1 cellular context compared by ENCODE assay signal in the genomic region with DNA sequence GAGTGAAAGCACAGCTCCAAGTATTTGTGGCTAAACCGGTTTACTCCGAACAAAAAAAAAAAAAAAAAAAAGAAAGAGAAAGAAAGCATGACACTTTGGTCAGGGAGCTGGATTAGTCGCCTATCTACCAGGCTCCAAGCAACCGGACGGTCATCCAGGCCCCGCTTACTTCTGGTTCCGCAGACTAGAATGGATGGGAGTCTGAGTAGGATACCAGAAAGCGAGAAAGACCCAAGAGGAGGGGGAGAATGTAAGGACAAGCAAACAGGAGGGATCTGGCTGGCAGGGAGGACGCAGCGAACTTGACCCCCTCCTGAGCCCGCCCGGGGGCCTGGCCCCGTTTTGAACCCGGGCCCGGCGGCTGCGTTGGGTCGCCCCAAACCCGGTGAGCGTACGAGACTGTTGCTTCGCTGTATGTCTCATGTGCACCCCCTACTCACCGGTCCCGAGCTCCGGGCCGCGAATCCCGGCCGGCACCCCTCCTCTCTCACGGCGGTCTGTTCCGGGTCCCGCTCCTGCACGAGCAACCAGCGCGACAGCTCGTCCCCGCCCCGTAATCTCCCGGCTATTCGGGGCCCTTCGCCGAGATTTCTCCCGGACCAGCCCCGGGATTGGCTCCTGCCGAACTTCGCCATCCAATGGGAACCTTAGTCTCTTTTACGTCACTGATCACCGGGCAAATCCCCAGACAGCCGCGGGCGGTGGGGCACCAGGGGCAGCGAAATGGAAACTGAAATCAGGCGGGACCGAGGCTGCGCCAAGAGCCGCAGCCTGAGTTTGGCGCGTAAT.
TF ChIP-seq lines count a peak whose summit lies in the region.

Gene TRIM26, minus strand, starts transcription at position 542 of the 789 bp plus-strand sequence. CDS start 14,303 bp downstream, outside the sequence.

TF ChIP-seq in HepG2, 621 proteins besides CTCF, POLR2A, EP300 and RAD21 (continued from another document and continues in another):
- peak; percentile 82 for TF ChIP-seq MAX (IDR thresholded peaks at IDR 0.05)
- no peak; the same call in 1 of the 2 replicates for TF ChIP-seq ZNF317 (CRISPR knock-in tag; IDR thresholded peaks at IDR 0.05)
- no peak for TF ChIP-seq TBP (CRISPR knock-in tag; IDR thresholded peaks at IDR 0.05)
- no peak for TF ChIP-seq GLMP (CRISPR knock-in tag; IDR thresholded peaks at IDR 0.05; ENCODE audit: borderline replicate concordance)
- no peak for TF ChIP-seq PAWR (CRISPR knock-in tag; IDR thresholded peaks at IDR 0.05; ENCODE audit: borderline replicate concordance)
- no peak for TF ChIP-seq CEBPG (CRISPR knock-in tag; IDR thresholded peaks at IDR 0.05)
- no peak for TF ChIP-seq CBX2 (IDR thresholded peaks at IDR 0.05; ENCODE audit: low read depth, low read length)
- TF ChIP-seq CBX2 (CRISPR knock-in tag; IDR thresholded peaks at IDR 0.05; ENCODE audit: low read depth): no peak
- TF ChIP-seq, protein P1, sequence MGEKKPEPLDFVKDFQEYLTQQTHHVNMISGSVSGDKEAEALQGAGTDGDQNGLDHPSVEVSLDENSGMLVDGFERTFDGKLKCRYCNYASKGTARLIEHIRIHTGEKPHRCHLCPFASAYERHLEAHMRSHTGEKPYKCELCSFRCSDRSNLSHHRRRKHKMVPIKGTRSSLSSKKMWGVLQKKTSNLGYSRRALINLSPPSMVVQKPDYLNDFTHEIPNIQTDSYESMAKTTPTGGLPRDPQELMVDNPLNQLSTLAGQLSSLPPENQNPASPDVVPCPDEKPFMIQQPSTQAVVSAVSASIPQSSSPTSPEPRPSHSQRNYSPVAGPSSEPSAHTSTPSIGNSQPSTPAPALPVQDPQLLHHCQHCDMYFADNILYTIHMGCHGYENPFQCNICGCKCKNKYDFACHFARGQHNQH (CRISPR knock-in tag; IDR thresholded peaks at IDR 0.05): no peak
- TF ChIP-seq, protein P2, sequence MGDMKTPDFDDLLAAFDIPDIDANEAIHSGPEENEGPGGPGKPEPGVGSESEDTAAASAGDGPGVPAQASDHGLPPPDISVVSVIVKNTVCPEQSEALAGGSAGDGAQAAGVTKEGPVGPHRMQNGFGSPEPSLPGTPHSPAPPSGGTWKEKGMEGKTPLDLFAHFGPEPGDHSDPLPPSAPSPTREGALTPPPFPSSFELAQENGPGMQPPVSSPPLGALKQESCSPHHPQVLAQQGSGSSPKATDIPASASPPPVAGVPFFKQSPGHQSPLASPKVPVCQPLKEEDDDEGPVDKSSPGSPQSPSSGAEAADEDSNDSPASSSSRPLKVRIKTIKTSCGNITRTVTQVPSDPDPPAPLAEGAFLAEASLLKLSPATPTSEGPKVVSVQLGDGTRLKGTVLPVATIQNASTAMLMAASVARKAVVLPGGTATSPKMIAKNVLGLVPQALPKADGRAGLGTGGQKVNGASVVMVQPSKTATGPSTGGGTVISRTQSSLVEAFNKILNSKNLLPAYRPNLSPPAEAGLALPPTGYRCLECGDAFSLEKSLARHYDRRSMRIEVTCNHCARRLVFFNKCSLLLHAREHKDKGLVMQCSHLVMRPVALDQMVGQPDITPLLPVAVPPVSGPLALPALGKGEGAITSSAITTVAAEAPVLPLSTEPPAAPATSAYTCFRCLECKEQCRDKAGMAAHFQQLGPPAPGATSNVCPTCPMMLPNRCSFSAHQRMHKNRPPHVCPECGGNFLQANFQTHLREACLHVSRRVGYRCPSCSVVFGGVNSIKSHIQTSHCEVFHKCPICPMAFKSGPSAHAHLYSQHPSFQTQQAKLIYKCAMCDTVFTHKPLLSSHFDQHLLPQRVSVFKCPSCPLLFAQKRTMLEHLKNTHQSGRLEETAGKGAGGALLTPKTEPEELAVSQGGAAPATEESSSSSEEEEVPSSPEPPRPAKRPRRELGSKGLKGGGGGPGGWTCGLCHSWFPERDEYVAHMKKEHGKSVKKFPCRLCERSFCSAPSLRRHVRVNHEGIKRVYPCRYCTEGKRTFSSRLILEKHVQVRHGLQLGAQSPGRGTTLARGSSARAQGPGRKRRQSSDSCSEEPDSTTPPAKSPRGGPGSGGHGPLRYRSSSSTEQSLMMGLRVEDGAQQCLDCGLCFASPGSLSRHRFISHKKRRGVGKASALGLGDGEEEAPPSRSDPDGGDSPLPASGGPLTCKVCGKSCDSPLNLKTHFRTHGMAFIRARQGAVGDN (CRISPR knock-in tag; IDR thresholded peaks at IDR 0.05): peak; percentile 57; the same call in 1 of the 2 replicates
- TF ChIP-seq ZNF790 (CRISPR knock-in tag; IDR thresholded peaks at IDR 0.05; ENCODE audit: borderline replicate concordance): peak; percentile 45; the same call in 1 of the 2 replicates
- TF ChIP-seq, protein P3, sequence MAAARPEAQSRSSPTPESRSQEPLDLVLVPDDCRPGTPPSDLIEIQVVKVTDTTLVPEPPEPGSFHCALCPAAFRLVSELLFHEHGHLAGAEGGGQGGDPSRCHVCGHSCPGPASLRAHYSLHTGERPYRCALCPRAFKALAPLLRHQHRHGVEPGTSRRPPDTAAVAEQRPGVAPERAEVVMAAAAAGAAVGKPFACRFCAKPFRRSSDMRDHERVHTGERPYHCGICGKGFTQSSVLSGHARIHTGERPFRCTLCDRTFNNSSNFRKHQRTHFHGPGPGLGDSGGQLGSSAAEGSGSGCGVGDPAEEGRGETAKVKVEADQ (CRISPR knock-in tag; IDR thresholded peaks at IDR 0.05; ENCODE audit: borderline replicate concordance): peak; percentile 78; the same call in 1 of the 2 replicates
- peak; percentile 95; the same call in 1 of the 2 replicates for TF ChIP-seq ZNF333 (CRISPR knock-in tag; IDR thresholded peaks at IDR 0.05; ENCODE audit: borderline replicate concordance)
- TF ChIP-seq BCL6 (CRISPR knock-in tag; IDR thresholded peaks at IDR 0.05): no peak; the same call in none of the 2 replicates
- no peak for TF ChIP-seq MAFF (IDR thresholded peaks at IDR 0.05; ENCODE audit: low read depth, low read length)
- TF ChIP-seq KLF15 (CRISPR knock-in tag; IDR thresholded peaks at IDR 0.05; ENCODE audit: borderline replicate concordance): peak; percentile 55; the same call in 1 of the 2 replicates
- no peak for TF ChIP-seq RFX3 (CRISPR knock-in tag; IDR thresholded peaks at IDR 0.05)
- peak; percentile 74; the same call in 1 of the 2 replicates for TF ChIP-seq SMYD3 (CRISPR knock-in tag; IDR thresholded peaks at IDR 0.05)
- peak; percentile 28; the same call in 1 of the 2 replicates for TF ChIP-seq ARHGAP35 (CRISPR knock-in tag; IDR thresholded peaks at IDR 0.05; ENCODE audit: borderline replicate concordance)
- peak; percentile 95 for TF ChIP-seq HNRNPL (IDR thresholded peaks at IDR 0.05; ENCODE audit: low read depth, low read length)
- peak; percentile 74; the same call in 1 of the 2 replicates for TF ChIP-seq ZZZ3 (CRISPR knock-in tag; IDR thresholded peaks at IDR 0.05; ENCODE audit: borderline replicate concordance)
- no peak for TF ChIP-seq SRSF4 (IDR thresholded peaks at IDR 0.05; ENCODE audit: low read depth, low read length, poor library complexity, severe bottlenecking)
- TF ChIP-seq ZNF432 (CRISPR knock-in tag; IDR thresholded peaks at IDR 0.05; ENCODE audit: borderline replicate concordance): no peak
- no peak for TF ChIP-seq ATF7 (IDR thresholded peaks at IDR 0.05)
- no peak for TF ChIP-seq ATF7 (CRISPR knock-in tag; IDR thresholded peaks at IDR 0.05)
- TF ChIP-seq GPBP1L1 (CRISPR knock-in tag; IDR thresholded peaks at IDR 0.05): no peak
- no peak for TF ChIP-seq SKIL (CRISPR knock-in tag; IDR thresholded peaks at IDR 0.05; ENCODE audit: borderline replicate concordance)
- no peak for TF ChIP-seq ZFP36L1 (CRISPR knock-in tag; IDR thresholded peaks at IDR 0.05)
- TF ChIP-seq ATAD3A (CRISPR knock-in tag; IDR thresholded peaks at IDR 0.05): no peak
- peak; percentile 71 for TF ChIP-seq ZNF230 (CRISPR knock-in tag; IDR thresholded peaks at IDR 0.05)
- TF ChIP-seq, protein P4, sequence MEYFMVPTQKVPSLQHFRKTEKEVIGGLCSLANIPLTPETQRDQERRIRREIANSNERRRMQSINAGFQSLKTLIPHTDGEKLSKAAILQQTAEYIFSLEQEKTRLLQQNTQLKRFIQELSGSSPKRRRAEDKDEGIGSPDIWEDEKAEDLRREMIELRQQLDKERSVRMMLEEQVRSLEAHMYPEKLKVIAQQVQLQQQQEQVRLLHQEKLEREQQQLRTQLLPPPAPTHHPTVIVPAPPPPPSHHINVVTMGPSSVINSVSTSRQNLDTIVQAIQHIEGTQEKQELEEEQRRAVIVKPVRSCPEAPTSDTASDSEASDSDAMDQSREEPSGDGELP (IDR thresholded peaks at IDR 0.05; ENCODE audit: borderline replicate concordance, low read depth): peak; percentile 23; the same call in 1 of the 2 replicates
- no peak for TF ChIP-seq ZNF496 (CRISPR knock-in tag; IDR thresholded peaks at IDR 0.05; ENCODE audit: insufficient replicate concordance)
- TF ChIP-seq, protein P5, sequence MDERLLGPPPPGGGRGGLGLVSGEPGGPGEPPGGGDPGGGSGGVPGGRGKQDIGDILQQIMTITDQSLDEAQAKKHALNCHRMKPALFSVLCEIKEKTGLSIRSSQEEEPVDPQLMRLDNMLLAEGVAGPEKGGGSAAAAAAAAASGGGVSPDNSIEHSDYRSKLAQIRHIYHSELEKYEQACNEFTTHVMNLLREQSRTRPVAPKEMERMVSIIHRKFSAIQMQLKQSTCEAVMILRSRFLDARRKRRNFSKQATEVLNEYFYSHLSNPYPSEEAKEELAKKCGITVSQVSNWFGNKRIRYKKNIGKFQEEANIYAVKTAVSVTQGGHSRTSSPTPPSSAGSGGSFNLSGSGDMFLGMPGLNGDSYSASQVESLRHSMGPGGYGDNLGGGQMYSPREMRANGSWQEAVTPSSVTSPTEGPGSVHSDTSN (CRISPR knock-in tag; IDR thresholded peaks at IDR 0.05): no peak
- no peak; the same call in 1 of the 2 replicates for TF ChIP-seq ZFP91 (CRISPR knock-in tag; IDR thresholded peaks at IDR 0.05; ENCODE audit: borderline replicate concordance)
- no peak for TF ChIP-seq GLI4 (CRISPR knock-in tag; IDR thresholded peaks at IDR 0.05; ENCODE audit: borderline replicate concordance)
- TF ChIP-seq SP5 (CRISPR knock-in tag; IDR thresholded peaks at IDR 0.05; ENCODE audit: borderline replicate concordance, low read depth): peak; percentile 73
- no peak for TF ChIP-seq NONO (IDR thresholded peaks at IDR 0.05)
- peak; percentile 75 for TF ChIP-seq NONO (CRISPR knock-in tag; conservative IDR thresholded peaks at IDR 0.05)
- TF ChIP-seq, protein P6, sequence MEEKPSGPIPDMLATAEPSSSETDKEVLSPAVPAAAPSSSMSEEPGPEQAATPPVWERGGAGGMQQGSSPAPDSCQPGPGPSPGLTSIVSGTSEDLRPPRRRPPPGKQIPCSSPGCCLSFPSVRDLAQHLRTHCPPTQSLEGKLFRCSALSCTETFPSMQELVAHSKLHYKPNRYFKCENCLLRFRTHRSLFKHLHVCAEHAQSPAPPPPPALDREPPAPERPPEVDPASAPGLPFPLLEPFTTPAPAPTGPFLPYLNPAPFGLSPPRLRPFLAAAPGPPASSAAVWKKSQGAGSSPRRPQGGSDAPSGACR (CRISPR knock-in tag; IDR thresholded peaks at IDR 0.05): peak; percentile 42; the same call in 1 of the 2 replicates
- no peak for TF ChIP-seq ZNF589 (CRISPR knock-in tag; conservative IDR thresholded peaks at IDR 0.05)
- TF ChIP-seq, protein P7, sequence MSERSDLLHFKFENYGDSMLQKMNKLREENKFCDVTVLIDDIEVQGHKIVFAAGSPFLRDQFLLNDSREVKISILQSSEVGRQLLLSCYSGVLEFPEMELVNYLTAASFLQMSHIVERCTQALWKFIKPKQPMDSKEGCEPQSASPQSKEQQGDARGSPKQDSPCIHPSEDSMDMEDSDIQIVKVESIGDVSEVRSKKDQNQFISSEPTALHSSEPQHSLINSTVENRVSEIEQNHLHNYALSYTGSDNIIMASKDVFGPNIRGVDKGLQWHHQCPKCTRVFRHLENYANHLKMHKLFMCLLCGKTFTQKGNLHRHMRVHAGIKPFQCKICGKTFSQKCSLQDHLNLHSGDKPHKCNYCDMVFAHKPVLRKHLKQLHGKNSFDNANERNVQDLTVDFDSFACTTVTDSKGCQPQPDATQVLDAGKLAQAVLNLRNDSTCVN (CRISPR knock-in tag; IDR thresholded peaks at IDR 0.05; ENCODE audit: borderline replicate concordance): no peak; the same call in 1 of the 2 replicates
